ENCODE assay signal across 34 cellular contexts in genomic region chr6:68834561-68834960, GRCh38.
DNase-seq lines count a peak whose midpoint lies in the region; ATAC-seq, FAIRE-seq and TF ChIP-seq lines count a peak whose summit lies in the region.
"Had no signal": no experiment of that assay in that cellular context is flagged by ENCODE, and none has a peak within 500 bp of the region (broad histone marks: within the 10 kb centered on the region; RNA-seq: fewer than 3 reads in every experiment).

No MANE protein-coding gene starts in this region.

- no peak for FAIRE-seq in astrocyte (lab: Jason Lieb, UNC)
- FAIRE-seq: GM12892 had no signal

- no peak overlapping the region for H3K4me2 ChIP-seq in astrocyte (ENCODE audit: low read length)

- TF ChIP-seq CTCF in astrocyte (IDR thresholded peaks at IDR 0.05; ENCODE audit: insufficient read depth, low read depth, low read length) (no peak), fibroblast of mammary gland (conservative IDR thresholded peaks at IDR 0.05; ENCODE audit: control insufficient read depth, insufficient read depth, low read depth, low read length) (no peak), osteocyte (IDR thresholded peaks at IDR 0.05) (no peak)

- no peaks in the 10 kb centered on the region for H3K4me1 ChIP-seq in astrocyte (ENCODE audit: insufficient read depth, low read length)
- H3K4me1 ChIP-seq: BE2C, Peyer's patch, thyroid gland had no signal

- H3K27me3 ChIP-seq in astrocyte (ENCODE audit: insufficient read depth, low read length) = no peaks in the 10 kb centered on the region
- H3K27me3 ChIP-seq: BE2C, ovary, Peyer's patch, thyroid gland had no signal

- H3K36me3 ChIP-seq in astrocyte (ENCODE audit: insufficient read depth, low read length) = no peaks in the 10 kb centered on the region
- H3K36me3 ChIP-seq: BE2C, ovary, Peyer's patch, thyroid gland had no signal

- no peaks in the 10 kb centered on the region for H3K27me3 Mint-ChIP-seq in astrocyte (ENCODE audit: low read depth, unreplicated experiment)
- H3K27me3 Mint-ChIP-seq in osteocyte (ENCODE audit: unreplicated experiment) = no peaks in the 10 kb centered on the region
- H3K27me3 Mint-ChIP-seq: activated CD8-positive, alpha-beta T cell treated with anti-CD3 and anti-CD28 coated beads for 36 hours; activated naive CD4-positive, alpha-beta T cell treated with anti-CD3 and anti-CD28 coated beads, Interleukin-2, amount 50 U/mL, for 24 hours; natural killer cell treated with Interleukin-12 subunit alpha and Interleukin-12 subunit beta and Interleukin-15 and Interleukin-18, amount 100 ng/mL, for 72 hours; stimulated activated naive CD8-positive, alpha-beta T cell treated with anti-CD3 and anti-CD28 coated beads, Interleukin-15, Interleukin-2, amounts not matched to agents 100 ng/mL and 50 ng/mL, for 24 hours had no signal

- no peaks in the 10 kb centered on the region for H3K79me2 ChIP-seq in astrocyte (ENCODE audit: insufficient read depth, low read length)

- no peaks in the 10 kb centered on the region for H4K20me1 ChIP-seq in astrocyte (ENCODE audit: insufficient read depth, low read length)

- H2AFZ ChIP-seq in astrocyte (ENCODE audit: low read depth, low read length) = no peak overlapping the region

- no peaks in the 10 kb centered on the region for H3K9me3 ChIP-seq in astrocyte (ENCODE audit: insufficient read depth, low read depth, low read length)
- H3K9me3 ChIP-seq: BE2C, mucosa of descending colon, ovary, Peyer's patch, thyroid gland had no signal

- no peaks in the 10 kb centered on the region for H3K9me3 Mint-ChIP-seq in astrocyte (ENCODE audit: unreplicated experiment)
- no peaks in the 10 kb centered on the region for H3K9me3 Mint-ChIP-seq in osteocyte (ENCODE audit: unreplicated experiment)
- H3K9me3 Mint-ChIP-seq: activated naive CD4-positive, alpha-beta T cell treated with anti-CD3 and anti-CD28 coated beads, Interleukin-2, amount 50 U/mL, for 24 hours; activated T-helper 2 cell treated with anti-CD3 and anti-CD28 coated beads, Interferon-gamma antibody, Interleukin-2, Interleukin-4, amounts not matched to agents 10 μg/mL and 5 μg/mL and 100 μg/mL, durations not matched to agents 14 hours and 24 hours and 36 hours; H9 had no signal

- ATAC-seq in GM18502 (IDR thresholded peaks at IDR 0.05; ENCODE audit: poor library complexity, unreplicated experiment) = no peak
- ATAC-seq: activated CD8-positive, alpha-beta T cell treated with anti-CD3 and anti-CD28 coated beads for 36 hours; esophagus mucosa; mucosa of descending colon; natural killer cell treated with Interleukin-12 subunit alpha and Interleukin-12 subunit beta and Interleukin-15 and Interleukin-18, amount 100 ng/mL, for 72 hours had no signal

- peaks cover 4% of the 10 kb centered on the region for H3K4me1 Mint-ChIP-seq in astrocyte (ENCODE audit: low read depth, unreplicated experiment)
- H3K4me1 Mint-ChIP-seq in osteocyte (ENCODE audit: unreplicated experiment) = peaks cover 11% of the 10 kb centered on the region
- H3K4me1 Mint-ChIP-seq: activated naive CD4-positive, alpha-beta T cell treated with anti-CD3 and anti-CD28 coated beads, Interleukin-2, amount 50 U/mL, for 24 hours; CD8-positive, alpha-beta memory T cell; H9 had no signal

- no peak overlapping the region for H3K27ac ChIP-seq in astrocyte (ENCODE audit: low read depth, low read length)
- H3K27ac ChIP-seq: ovary, Peyer's patch, skin epidermis, thyroid gland had no signal

- H3K4me3 Mint-ChIP-seq in astrocyte (ENCODE audit: unreplicated experiment) (no peak overlapping the region), osteocyte (ENCODE audit: unreplicated experiment) (no peak overlapping the region)
- H3K4me3 Mint-ChIP-seq: activated CD8-positive, alpha-beta T cell treated with anti-CD3 and anti-CD28 coated beads for 36 hours; activated naive CD4-positive, alpha-beta T cell treated with anti-CD3 and anti-CD28 coated beads, Interleukin-2, amount 50 U/mL, for 24 hours; CD8-positive, alpha-beta memory T cell; H9; natural killer cell treated with Interleukin-12 subunit alpha and Interleukin-12 subunit beta and Interleukin-15 and Interleukin-18, amount 100 ng/mL, for 72 hours; stimulated activated naive CD8-positive, alpha-beta T cell treated with anti-CD3 and anti-CD28 coated beads, Interleukin-15, Interleukin-2, amounts not matched to agents 100 ng/mL and 50 ng/mL, for 24 hours had no signal

- DNase-seq in G401 (ENCODE audit: low spot score) (peak; percentile 68), astrocyte (ENCODE audit: low read depth) (peak; percentile 6), fibroblast of mammary gland (ENCODE audit: low read depth) (peak; percentile 2), osteocyte (ENCODE audit: extremely low spot score, unreplicated experiment) (no peak), NCI-H748 treated with DMSO at 0.1 percent for 48 hours (lab: John Stamatoyannopoulos, UW) (no peak), activated gamma-delta T cell (lab: John Stamatoyannopoulos, UW) (no peak)
- DNase-seq in activated T-cell treated with anti-CD3 and anti-CD28 coated beads, Interleukin-2, amount 50 U/mL, for 1 hour = no peak
- DNase-seq: ACHN; activated CD8-positive, alpha-beta T cell treated with anti-CD3 and anti-CD28 coated beads for 36 hours; amygdala; BE2C; CD8-positive, alpha-beta memory T cell; dermis blood vessel endothelial cell; H9; Kasumi-1; mucosa of descending colon; MV-4-11; NCI-H1436; NCI-H2081 treated with DMSO at 0.1 percent for 48 hours; NCI-H2227 treated with DMSO at 0.1 percent for 48 hours; NCI-H774; ovary; Peyer's patch; SHP77 treated with DMSO at 0.1 percent for 48 hours; thyroid gland had no signal

- no peak overlapping the region for H3K9ac ChIP-seq in astrocyte (ENCODE audit: low read length)

- no peak overlapping the region for H3K27ac Mint-ChIP-seq in astrocyte (ENCODE audit: unreplicated experiment)
- peak overlapping the region; percentile 31 for H3K27ac Mint-ChIP-seq in osteocyte (ENCODE audit: unreplicated experiment)
- H3K27ac Mint-ChIP-seq: activated CD8-positive, alpha-beta T cell treated with anti-CD3 and anti-CD28 coated beads for 36 hours; activated naive CD4-positive, alpha-beta T cell treated with anti-CD3 and anti-CD28 coated beads, Interleukin-2, amount 50 U/mL, for 24 hours; activated T-helper 2 cell treated with anti-CD3 and anti-CD28 coated beads, Interferon-gamma antibody, Interleukin-2, Interleukin-4, amounts not matched to agents 10 μg/mL and 5 μg/mL and 100 μg/mL, durations not matched to agents 14 hours and 24 hours and 36 hours; CD8-positive, alpha-beta memory T cell; H9; natural killer cell treated with Interleukin-12 subunit alpha and Interleukin-12 subunit beta and Interleukin-15 and Interleukin-18, amount 100 ng/mL, for 72 hours; stimulated activated naive CD8-positive, alpha-beta T cell treated with anti-CD3 and anti-CD28 coated beads, Interleukin-15, Interleukin-2, amounts not matched to agents 100 ng/mL and 50 ng/mL, for 24 hours had no signal

- no peaks in the 10 kb centered on the region for H3K36me3 Mint-ChIP-seq in astrocyte (ENCODE audit: low read depth, unreplicated experiment)
- no peaks in the 10 kb centered on the region for H3K36me3 Mint-ChIP-seq in osteocyte (ENCODE audit: unreplicated experiment)
- H3K36me3 Mint-ChIP-seq: activated naive CD4-positive, alpha-beta T cell treated with anti-CD3 and anti-CD28 coated beads, Interleukin-2, amount 50 U/mL, for 24 hours; CD8-positive, alpha-beta memory T cell; natural killer cell treated with Interleukin-12 subunit alpha and Interleukin-12 subunit beta and Interleukin-15 and Interleukin-18, amount 100 ng/mL, for 72 hours had no signal

- H3K4me3 ChIP-seq in astrocyte (ENCODE audit: insufficient read depth, low read depth, low read length) = no peak overlapping the region
- no peak overlapping the region for H3K4me3 ChIP-seq in fibroblast of mammary gland (ENCODE audit: control insufficient read depth, low read depth, low read length)
- H3K4me3 ChIP-seq: lung, mucosa of descending colon, ovary, Peyer's patch, skin epidermis, thyroid gland had no signal

- in situ Hi-C loops in G401 (cut with HindIII; ENCODE audit: low sequenced_read_pairs) = no loop called here

Comparison
In these comparisons a context has a peak if more than half of its experiments do, and no peak if none do; other contexts are left out.
1. DNase-seq: peak in G401 (single experiment), astrocyte (single experiment) and fibroblast of mammary gland (single experiment); none in osteocyte (single experiment), NCI-H748 treated with DMSO at 0.1 percent for 48 hours (single experiment), activated T-cell treated with anti-CD3 and anti-CD28 coated beads, Interleukin-2, amount 50 U/mL, for 1 hour (single experiment) and activated gamma-delta T cell (single experiment).